9 cellular contexts compared by ENCODE assay signal in genomic region chr17:69188796-69189195, GRCh38. TPM values are rescaled to one million over a fixed set of nuclear protein-coding genes. Genes with fewer than 3 reads are reported as not detected.
"Had no signal": no experiment of that assay in that cellular context is flagged by ENCODE, and none has a peak within 500 bp of the region (broad histone marks: within the 10 kb centered on the region; RNA-seq: fewer than 3 reads in every experiment).

No MANE protein-coding gene starts in this region.

- FAIRE-seq: H1, H54, HTR-8/SVneo had no signal

- H3K4me1 Mint-ChIP-seq: GM23338, H9 had no signal

- H3K4me3 ChIP-seq: GM23338 had no signal

- H3K4me3 Mint-ChIP-seq: GM23338, H9, HFFc6 had no signal

- ATAC-seq: GM23338 had no signal

- H3K9me3 Mint-ChIP-seq: GM23338, H9, HFFc6 had no signal

- H2AFZ ChIP-seq: GM23338 had no signal

- H3K27ac Mint-ChIP-seq: GM23338, H9, HFFc6 had no signal

- H3K4me2 ChIP-seq: GM23338 had no signal

- DNase-seq: H9, HCEC 1CT, HFFc6, IMR-90 had no signal

RNA-seq across cellular contexts. Expression of gene ABCA10, which starts 39.8 kb away (rescaled TPM):
- total RNA-seq: GM23338, H1, H9 had no signal
- polyA plus RNA-seq: GM23338, H1 had no signal

RNA-seq across cellular contexts. Expression of gene ABCA6, which starts 47.1 kb away (rescaled TPM):
- total RNA-seq: GM23338, H1, H9, HT-29 had no signal
- polyA plus RNA-seq: GM23338, H1, IMR-90 had no signal
